Comparison of ENCODE assay signal across 9 cellular contexts in the genomic region with DNA sequence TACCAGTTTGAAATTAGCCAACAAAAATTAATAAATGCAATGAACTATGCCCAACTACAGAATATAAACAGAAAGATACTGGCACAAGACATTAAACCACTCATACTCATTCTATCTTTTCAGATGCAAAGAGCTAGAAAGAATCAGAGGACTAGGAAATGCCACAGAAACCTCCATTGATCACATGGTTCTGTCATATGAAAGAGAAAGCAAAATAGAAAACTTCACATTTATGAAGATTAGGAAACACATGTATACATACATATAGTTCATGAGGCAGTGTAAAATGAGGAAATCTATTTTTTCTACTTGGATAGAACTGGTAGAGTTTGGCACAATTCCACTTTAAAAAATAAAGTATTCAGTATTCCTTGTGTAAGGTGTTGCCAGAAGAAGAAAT.
DNase-seq lines count a peak whose midpoint lies in the region; ATAC-seq and TF ChIP-seq lines count a peak whose summit lies in the region.
"Had no signal": no experiment of that assay in that cellular context is flagged by ENCODE, and none has a peak within 500 bp of the region (broad histone marks: within the 10 kb centered on the region; RNA-seq: fewer than 3 reads in every experiment).

No MANE protein-coding gene starts in this region.

- peak overlapping the region; percentile 7 for H3K27ac ChIP-seq in CD8-positive, alpha-beta T cell (ENCODE audit: low read depth, low read length)
- H3K27ac ChIP-seq in ovary: no peak overlapping the region
- H3K27ac ChIP-seq in prostate gland: no peak overlapping the region

- H3K27ac Mint-ChIP-seq in CD8-positive, alpha-beta T cell: peak overlapping the region; percentile 84
- H3K27ac Mint-ChIP-seq in activated naive CD8-positive, alpha-beta T cell treated with anti-CD3 and anti-CD28 coated beads, Interleukin-2, amount 50 U/mL, for 24 hours: peak overlapping the region; percentile 95

- intact Hi-C loops in CD8-positive, alpha-beta T cell (cut with DNase I, micrococcal nuclease): loop anchor here (2.0 to 5.0 kb wide), 2 partner anchors 16 to 37 kb away; no protein-coding TSS in a partner anchor
- intact Hi-C loops in ovary (cut with DNase I): no loop called here
- intact Hi-C loops in prostate gland (cut with DNase I): no loop called here

- TF ChIP-seq CTCF in CD8-positive, alpha-beta T cell (IDR thresholded peaks at IDR 0.05): no peak
- no peak for TF ChIP-seq CTCF in ovary (IDR thresholded peaks at IDR 0.05)
- no peak for TF ChIP-seq CTCF in prostate gland (IDR thresholded peaks at IDR 0.05)

- peaks cover 2% of the 10 kb centered on the region for H3K9me3 Mint-ChIP-seq in CD8-positive, alpha-beta T cell
- no peaks in the 10 kb centered on the region for H3K9me3 Mint-ChIP-seq in activated naive CD8-positive, alpha-beta T cell treated with anti-CD3 and anti-CD28 coated beads, Interleukin-2, amount 50 U/mL, for 24 hours

- POLR2A ChIA-PET in CD8-positive, alpha-beta T cell (lab: Charles Lee): no interaction called here

- H3K4me3 Mint-ChIP-seq in CD8-positive, alpha-beta T cell: peak overlapping the region; percentile 23
- peak overlapping the region; percentile 32 for H3K4me3 Mint-ChIP-seq in activated naive CD8-positive, alpha-beta T cell treated with anti-CD3 and anti-CD28 coated beads, Interleukin-2, amount 50 U/mL, for 24 hours

- TF ChIP-seq EP300 in ovary (IDR thresholded peaks at IDR 0.05): no peak

- peaks cover 55% of the 10 kb centered on the region for H3K4me1 ChIP-seq in CD8-positive, alpha-beta T cell (ENCODE audit: insufficient read depth, low read length)
- H3K4me1 ChIP-seq in ovary (ENCODE audit: insufficient read depth) (no peaks in the 10 kb centered on the region), prostate gland (replicated peaks) (no peaks in the 10 kb centered on the region)

- no peak overlapping the region for H3K4me3 ChIP-seq in CD8-positive, alpha-beta T cell (ENCODE audit: low read depth, low read length)
- H3K4me3 ChIP-seq in ovary (no peak overlapping the region), prostate gland (no peak overlapping the region)

- ATAC-seq in CD8-positive, alpha-beta T cell: peak; percentile 51
- ATAC-seq in GM19467 (IDR thresholded peaks at IDR 0.05; ENCODE audit: unreplicated experiment) (peak; percentile 77), HG03342 (IDR thresholded peaks at IDR 0.05; ENCODE audit: unreplicated experiment) (peak; percentile 72)
- peak; percentile 53 for ATAC-seq in activated naive CD8-positive, alpha-beta T cell treated with anti-CD3 and anti-CD28 coated beads, Interleukin-2, amount 50 U/mL, for 24 hours

- H3K9me3 ChIP-seq in CD8-positive, alpha-beta T cell (ENCODE audit: low read length): no peaks in the 10 kb centered on the region
- H3K9me3 ChIP-seq in ovary (no peaks in the 10 kb centered on the region), prostate gland (no peaks in the 10 kb centered on the region)

- H3K27me3 Mint-ChIP-seq in CD8-positive, alpha-beta T cell (ENCODE audit: low read depth): no peaks in the 10 kb centered on the region
- H3K27me3 Mint-ChIP-seq in activated naive CD8-positive, alpha-beta T cell treated with anti-CD3 and anti-CD28 coated beads, Interleukin-2, amount 50 U/mL, for 24 hours: no peaks in the 10 kb centered on the region

- H3K4me1 Mint-ChIP-seq in CD8-positive, alpha-beta T cell (ENCODE audit: low read depth): peaks cover 76% of the 10 kb centered on the region
- H3K4me1 Mint-ChIP-seq in activated naive CD8-positive, alpha-beta T cell treated with anti-CD3 and anti-CD28 coated beads, Interleukin-2, amount 50 U/mL, for 24 hours: peaks cover 82% of the 10 kb centered on the region

- DNase-seq in CD8-positive, alpha-beta T cell: no peak
- no peak for DNase-seq in activated naive CD8-positive, alpha-beta T cell treated with anti-CD3 and anti-CD28 coated beads, Interleukin-2, amount 50 U/mL, for 24 hours
- DNase-seq in ovary (no peak), DMS53 treated with DMSO at 0.1 percent for 48 hours (lab: John Stamatoyannopoulos, UW; ENCODE audit: unreplicated experiment) (no peak), prostate gland (ENCODE audit: low spot score) (no peak)
- DNase-seq in activated CD4-positive, CD25-positive, alpha-beta regulatory T cell (lab: John Stamatoyannopoulos, UW): no peak
- DNase-seq: activated gamma-delta T cell treated with Interleukin-2 at 50 U/mL for 16 hours had no signal

- CTCF ChIA-PET in CD8-positive, alpha-beta T cell (lab: Charles Lee): no interaction called here

- TF ChIP-seq POLR2A in ovary (IDR thresholded peaks at IDR 0.05): no peak
- no peak for TF ChIP-seq POLR2A in prostate gland (IDR thresholded peaks at IDR 0.05)

- H3K36me3 Mint-ChIP-seq in CD8-positive, alpha-beta T cell: peaks cover 3% of the 10 kb centered on the region
- H3K36me3 Mint-ChIP-seq in activated naive CD8-positive, alpha-beta T cell treated with anti-CD3 and anti-CD28 coated beads, Interleukin-2, amount 50 U/mL, for 24 hours (ENCODE audit: low read depth): peaks cover 11% of the 10 kb centered on the region

- no peaks in the 10 kb centered on the region for H3K27me3 ChIP-seq in CD8-positive, alpha-beta T cell (ENCODE audit: insufficient read depth, low read length)
- H3K27me3 ChIP-seq in ovary (no peaks in the 10 kb centered on the region), prostate gland (replicated peaks; ENCODE audit: insufficient read depth) (no peaks in the 10 kb centered on the region)

- no peaks in the 10 kb centered on the region for H3K36me3 ChIP-seq in CD8-positive, alpha-beta T cell (ENCODE audit: insufficient read depth, low read length)
- H3K36me3 ChIP-seq in ovary: no peaks in the 10 kb centered on the region
- no peaks in the 10 kb centered on the region for H3K36me3 ChIP-seq in prostate gland

Comparison
In these comparisons a context has a peak if more than half of its experiments do, and no peak if none do; other contexts are left out.
1. intact Hi-C loops: an anchor here in CD8-positive, alpha-beta T cell (2.0 to 5.0 kb wide); none called in ovary and prostate gland.